9 cellular contexts compared by ENCODE assay signal in genomic region chr1:153506831-153507413, GRCh38. TPM values are rescaled to one million over a fixed set of nuclear protein-coding genes. Genes with fewer than 3 reads are reported as not detected.
DNase-seq lines count a peak whose midpoint lies in the region; ATAC-seq and TF ChIP-seq lines count a peak whose summit lies in the region.
"Had no signal": no experiment of that assay in that cellular context is flagged by ENCODE, and none has a peak within 500 bp of the region (broad histone marks: within the 10 kb centered on the region; RNA-seq: fewer than 3 reads in every experiment).

No MANE protein-coding gene starts in this region.

- peak; percentile 50 for ATAC-seq in HCT116
- ATAC-seq in naive thymus-derived CD4-positive, alpha-beta T cell, result no peak
- no peak for ATAC-seq in CD4-positive, alpha-beta T cell (ENCODE audit: poor library complexity)

- POLR2A ChIA-PET in HCT116 (lab: Charles Lee), result interaction anchor here (1.3 to 1.5 kb wide), 3 partner anchors 45 to 221 kb away, joined by 3 to 4 read pairs (median 3); partner anchors contain the start of gene INTS3
- POLR2A ChIA-PET in naive thymus-derived CD4-positive, alpha-beta T cell (lab: Charles Lee), result interaction anchor here (0.6 kb wide), 1 partner anchor 12 kb away, joined by 3 read pairs; no protein-coding TSS in a partner anchor
- POLR2A ChIA-PET in CD4-positive, alpha-beta T cell (lab: Charles Lee), result no interaction called here
- POLR2A ChIA-PET in CD4-positive, alpha-beta memory T cell (lab: Charles Lee; ENCODE audit: partially characterized antibody), result interaction anchor here (1.0 kb wide), 1 partner anchor 62 kb away, joined by 3 read pairs; no protein-coding TSS in a partner anchor

- no peak overlapping the region for H3K27ac Mint-ChIP-seq in naive thymus-derived CD4-positive, alpha-beta T cell
- H3K27ac Mint-ChIP-seq in CD4-positive, alpha-beta T cell, result no peak overlapping the region
- H3K27ac Mint-ChIP-seq in CD4-positive, alpha-beta memory T cell, result no peak overlapping the region

- H2AFZ ChIP-seq in HCT116 (ENCODE audit: low read depth, low read length, poor library complexity, severe bottlenecking), result no peak overlapping the region

- intact Hi-C loops in HCT116 (cut with micrococcal nuclease) (loop anchor here (5.0 kb wide), 1 partner anchor 480 kb away; the partner anchor contains the start of gene RAB13), breast epithelium (cut with DNase I; ENCODE audit: low total_unique reads) (no loop called here), stomach (cut with DNase I; ENCODE audit: low total_unique reads) (no loop called here)
- intact Hi-C loops in naive thymus-derived CD4-positive, alpha-beta T cell (cut with micrococcal nuclease), result no loop called here
- intact Hi-C loops in CD4-positive, alpha-beta T cell (cut with DNase I, micrococcal nuclease), result no loop called here
- intact Hi-C loops in CD4-positive, alpha-beta memory T cell (cut with micrococcal nuclease), result no loop called here

- H3K4me2 ChIP-seq in HCT116 (ENCODE audit: low read length), result peak overlapping the region; percentile 65

- no peak for TF ChIP-seq EP300 in stomach (IDR thresholded peaks at IDR 0.05)

- 50 to 64% (median 58%) methylated on average over 7 of the region's 7 CpGs for WGBS in stomach, 5 donors

- RAD21 ChIA-PET in HCT116 (lab: Charles Lee; ENCODE audit: low non-redundant PET in 1 of 2, low total read pairs in 2 of 2, uncharacterized antibody in 2 of 2, unreplicated experiment in 2 of 2), result interaction anchor here in 1 of 2 experiments (0.9 kb wide), 1 partner anchor 61 kb away, joined by 3 read pairs; no protein-coding TSS in a partner anchor

- H3K4me1 ChIP-seq in HCT116 (ENCODE audit: control insufficient read depth in 1 of 2, insufficient read depth in 2 of 2, low read length in 2 of 2) (peaks cover 17 to 58% of the 10 kb centered on the region in 2 experiments), breast epithelium (peaks cover 0 to 9% of the 10 kb centered on the region in 2 donors), stomach (peaks cover 4 to 25% (median 15%) of the 10 kb centered on the region in 4 donors)
- H3K4me1 ChIP-seq in naive thymus-derived CD4-positive, alpha-beta T cell (ENCODE audit: control insufficient read depth in 2 of 2, insufficient read depth in 2 of 2, low read length in 2 of 2), result peaks cover 3 to 4% of the 10 kb centered on the region in 2 donors
- no peaks in the 10 kb centered on the region for H3K4me1 ChIP-seq in CD4-positive, alpha-beta memory T cell (ENCODE audit: insufficient read depth, low read length)

- H3K27me3 ChIP-seq in HCT116 (ENCODE audit: insufficient read depth, low read length) (no peaks in the 10 kb centered on the region), breast epithelium (no peaks in the 10 kb centered on the region), stomach (no peaks in the 10 kb centered on the region)
- no peaks in the 10 kb centered on the region for H3K27me3 ChIP-seq in naive thymus-derived CD4-positive, alpha-beta T cell (ENCODE audit: control insufficient read depth in 2 of 2, insufficient read depth in 2 of 2, low read length in 2 of 2)
- no peaks in the 10 kb centered on the region for H3K27me3 ChIP-seq in CD4-positive, alpha-beta T cell (ENCODE audit: control insufficient read depth, insufficient read depth, low read length)
- no peaks in the 10 kb centered on the region for H3K27me3 ChIP-seq in CD4-positive, alpha-beta memory T cell (ENCODE audit: insufficient read depth, low read length)

- TF ChIP-seq CTCF in HCT116 (IDR thresholded peaks at IDR 0.05 in 2 of 3, conservative IDR thresholded peaks at IDR 0.05 in 1 of 3; ENCODE audit: borderline replicate concordance in 1 of 3, insufficient read depth in 1 of 3, low read depth in 2 of 3, low read length in 2 of 3) (no peak), breast epithelium (IDR thresholded peaks at IDR 0.05) (no peak), stomach (IDR thresholded peaks at IDR 0.05) (no peak)
- no peak for TF ChIP-seq CTCF in CD4-positive, alpha-beta T cell (IDR thresholded peaks at IDR 0.05)

- H3K9me3 Mint-ChIP-seq in naive thymus-derived CD4-positive, alpha-beta T cell, result peaks cover 0 to 1% (median 0%) of the 10 kb centered on the region in 11 donors
- H3K9me3 Mint-ChIP-seq in CD4-positive, alpha-beta T cell, result no peaks in the 10 kb centered on the region
- H3K9me3 Mint-ChIP-seq in CD4-positive, alpha-beta memory T cell, result no peaks in the 10 kb centered on the region

- H3K4me1 Mint-ChIP-seq in naive thymus-derived CD4-positive, alpha-beta T cell, result peaks cover 0 to 15% (median 5%) of the 10 kb centered on the region in 7 donors
- peaks cover 8% of the 10 kb centered on the region for H3K4me1 Mint-ChIP-seq in CD4-positive, alpha-beta T cell (ENCODE audit: low read depth)
- H3K4me1 Mint-ChIP-seq in CD4-positive, alpha-beta memory T cell, result peaks cover 3 to 6% (median 5%) of the 10 kb centered on the region in 4 donors

- TF ChIP-seq RAD21 in HCT116 (IDR thresholded peaks at IDR 0.05; ENCODE audit: low read depth), result no peak

- H3K27ac ChIP-seq in HCT116 (ENCODE audit: low read depth, low read length) (peak overlapping the region; percentile 23), breast epithelium (peak overlapping the region; percentile 77 to 86), stomach (peak overlapping the region; percentile 59 to 82 (median 72))
- no peak overlapping the region for H3K27ac ChIP-seq in naive thymus-derived CD4-positive, alpha-beta T cell (ENCODE audit: low read depth, low read length)
- H3K27ac ChIP-seq in CD4-positive, alpha-beta T cell (ENCODE audit: low read depth, low read length), result no peak overlapping the region
- H3K27ac ChIP-seq in CD4-positive, alpha-beta memory T cell (ENCODE audit: low read depth, low read length), result no peak overlapping the region

- no peak overlapping the region for H3K4me3 Mint-ChIP-seq in naive thymus-derived CD4-positive, alpha-beta T cell
- no peak overlapping the region for H3K4me3 Mint-ChIP-seq in CD4-positive, alpha-beta T cell
- no peak overlapping the region for H3K4me3 Mint-ChIP-seq in CD4-positive, alpha-beta memory T cell

- no peaks in the 10 kb centered on the region for H3K9me3 ChIP-seq in HCT116 (ENCODE audit: control insufficient read depth in 1 of 2, insufficient read depth in 1 of 2, low read depth in 1 of 2, low read length in 2 of 2)
- no peaks in the 10 kb centered on the region for H3K9me3 ChIP-seq in breast epithelium
- no peaks in the 10 kb centered on the region for H3K9me3 ChIP-seq in stomach
- no peaks in the 10 kb centered on the region for H3K9me3 ChIP-seq in naive thymus-derived CD4-positive, alpha-beta T cell (ENCODE audit: control insufficient read depth in 2 of 3, low read length in 3 of 3)
- no peaks in the 10 kb centered on the region for H3K9me3 ChIP-seq in CD4-positive, alpha-beta T cell (ENCODE audit: control insufficient read depth, low read length)
- no peaks in the 10 kb centered on the region for H3K9me3 ChIP-seq in CD4-positive, alpha-beta memory T cell (ENCODE audit: control insufficient read depth in 1 of 2, low read length in 2 of 2)

- no peak for DNase-seq in HCT116 (ENCODE audit: low read depth, low spot score)
- peak in 1 of 2 donors; percentile 77 for DNase-seq in breast epithelium (ENCODE audit: low spot score in 2 of 2)
- DNase-seq in left kidney (ENCODE audit: low read depth, low spot score), result peak; percentile 79
- DNase-seq in stomach, result peak; percentile 52
- no peak for DNase-seq in naive thymus-derived CD4-positive, alpha-beta T cell
- no peak for DNase-seq in HuH-7 (ENCODE audit: low spot score)
- no peak for DNase-seq in CD4-positive, alpha-beta T cell
- DNase-seq in CD4-positive, alpha-beta memory T cell, result no peak
- DNase-seq: NCI-H2171 had no signal

- no TSS peak for BruUV-seq in HCT116 (replicated peaks; lab: Mats Ljungman, UMichigan)

- H3K4me3 ChIP-seq in HCT116 (replicated peaks in 1 of 2; ENCODE audit: low read depth in 1 of 2, low read length in 2 of 2), result peak overlapping the region in 1 of 2 experiments; percentile 28; a peak in 1 of 4 replicates
- peak overlapping the region in 2 of 3 donors; percentile 1 to 9 for H3K4me3 ChIP-seq in breast epithelium
- H3K4me3 ChIP-seq in stomach, result no peak overlapping the region
- no peak overlapping the region for H3K4me3 ChIP-seq in naive thymus-derived CD4-positive, alpha-beta T cell (ENCODE audit: low read length)
- H3K4me3 ChIP-seq in CD4-positive, alpha-beta memory T cell (ENCODE audit: low read length in 2 of 2), result no peak overlapping the region

- no peaks in the 10 kb centered on the region for H3K36me3 Mint-ChIP-seq in naive thymus-derived CD4-positive, alpha-beta T cell
- no peaks in the 10 kb centered on the region for H3K36me3 Mint-ChIP-seq in CD4-positive, alpha-beta T cell (ENCODE audit: low read depth)
- no peaks in the 10 kb centered on the region for H3K36me3 Mint-ChIP-seq in CD4-positive, alpha-beta memory T cell

- peak overlapping the region; percentile 47 for H3K9ac ChIP-seq in HCT116 (ENCODE audit: low read length)

- peaks cover 0 to 3% (median 2%) of the 10 kb centered on the region in 5 donors for H3K27me3 Mint-ChIP-seq in naive thymus-derived CD4-positive, alpha-beta T cell
- H3K27me3 Mint-ChIP-seq in CD4-positive, alpha-beta T cell, result no peaks in the 10 kb centered on the region
- no peaks in the 10 kb centered on the region for H3K27me3 Mint-ChIP-seq in CD4-positive, alpha-beta memory T cell

- no peaks in the 10 kb centered on the region for H3K79me2 ChIP-seq in HCT116 (ENCODE audit: insufficient read depth, low read length)

- CTCF ChIA-PET in HCT116 (lab: Charles Lee), result interaction anchor here (0.8 to 1.8 kb wide), 5 partner anchors 9 to 154 kb away, joined by 3 to 4 read pairs (median 4); partner anchors contain the start of gene S100A13
- CTCF ChIA-PET in naive thymus-derived CD4-positive, alpha-beta T cell (lab: Charles Lee), result interaction anchor here (0.8 to 5.3 kb wide), 2 partner anchors 25 to 64 kb away, joined by 3 to 119 read pairs; no protein-coding TSS in a partner anchor
- CTCF ChIA-PET in CD4-positive, alpha-beta T cell (lab: Charles Lee), result no interaction called here
- CTCF ChIA-PET in CD4-positive, alpha-beta memory T cell (lab: Charles Lee; ENCODE audit: partially characterized antibody), result interaction anchor here (0.8 to 12.4 kb wide), 7 partner anchors 12 to 110 kb away, joined by 3 to 243 read pairs (median 11); partner anchors contain the start of genes S100A14 and S100A2

- no peaks in the 10 kb centered on the region for H3K36me3 ChIP-seq in HCT116 (ENCODE audit: control insufficient read depth in 1 of 2, insufficient read depth in 2 of 2, low read length in 2 of 2)
- H3K36me3 ChIP-seq in breast epithelium, result no peaks in the 10 kb centered on the region
- H3K36me3 ChIP-seq in stomach, result no peaks in the 10 kb centered on the region
- no peaks in the 10 kb centered on the region for H3K36me3 ChIP-seq in naive thymus-derived CD4-positive, alpha-beta T cell (ENCODE audit: control insufficient read depth in 2 of 3, insufficient read depth in 3 of 3, low read length in 3 of 3)
- no peaks in the 10 kb centered on the region for H3K36me3 ChIP-seq in CD4-positive, alpha-beta memory T cell (ENCODE audit: insufficient read depth, low read length)

- no peaks in the 10 kb centered on the region for H3K9me2 ChIP-seq in HCT116 (ENCODE audit: insufficient read depth)

- no peak for TF ChIP-seq POLR2A in HCT116 (IDR thresholded peaks at IDR 0.05; ENCODE audit: borderline replicate concordance, extremely low read depth, insufficient read depth, insufficient read length)
- no peak for TF ChIP-seq POLR2A in breast epithelium (IDR thresholded peaks at IDR 0.05)
- no peak for TF ChIP-seq POLR2A in stomach (IDR thresholded peaks at IDR 0.05)

- no peaks in the 10 kb centered on the region for H4K20me1 ChIP-seq in HCT116 (ENCODE audit: insufficient read depth)

RNA-seq across cellular contexts. Expression of gene S100A6, which starts 28.9 kb away (rescaled TPM):
- 1,633 TPM for total RNA-seq in HCT116 (2021; ENCODE audit: unreplicated experiment)
- 3,046 and 3,157 TPM in 2 replicates for polyA plus RNA-seq in HCT116 (2012)
- total RNA-seq in breast epithelium, result 100 to 1,000 TPM; 351 to 861 (median 423) TPM
- 100 to 1,000 TPM; 154 to 680 (median 330) TPM for total RNA-seq in stomach
- polyA plus RNA-seq in stomach, result 1,000 to 10,000 TPM; 1,447 to 2,520 (median 1,620) TPM
- total RNA-seq in naive thymus-derived CD4-positive, alpha-beta T cell, result 100 to 1,000 TPM; 178 to 433 (median 201) TPM
- polyA plus RNA-seq in naive thymus-derived CD4-positive, alpha-beta T cell, result 100 to 1,000 TPM; 424 to 568 TPM
- total RNA-seq in CD4-positive, alpha-beta T cell, result 100 to 1,000 TPM; 172 to 175 TPM
- total RNA-seq in CD4-positive, alpha-beta memory T cell, result 100 to 1,000 TPM; 342 to 356 TPM
- polyA plus RNA-seq in CD4-positive, alpha-beta memory T cell, result 100 to 1,000 TPM; 848 to 918 TPM

RNA-seq across cellular contexts. Expression of gene S100A5, which starts 33.8 kb away (rescaled TPM):
- total RNA-seq in HCT116 (2021; ENCODE audit: unreplicated experiment) (6.0 TPM), breast epithelium (not detected), stomach (not detected)
- 4.3 and 5.1 TPM in 2 replicates for polyA plus RNA-seq in HCT116 (2012)
- polyA plus RNA-seq in stomach, result not detected
- 1 to 10 TPM in 2 of 5 experiments, under 1 TPM in 1, not detected in 2; 0.78 to 2.0 (median 1.2) TPM for total RNA-seq in naive thymus-derived CD4-positive, alpha-beta T cell
- polyA plus RNA-seq in naive thymus-derived CD4-positive, alpha-beta T cell, result 1 to 10 TPM in 1 of 2 donors, under 1 TPM in 1; 0.91 to 1.5 TPM
- 1 to 10 TPM in 1 of 2 experiments, under 1 TPM in 1; 0.80 to 1.3 TPM for total RNA-seq in CD4-positive, alpha-beta T cell
- total RNA-seq in CD4-positive, alpha-beta memory T cell, result 1 to 10 TPM in 1 of 2 experiments, under 1 TPM in 1; 0.93 to 1.8 TPM
- 1 to 10 TPM in 1 of 2 donors, not detected in 1; 1.5 TPM for polyA plus RNA-seq in CD4-positive, alpha-beta memory T cell

RNA-seq across cellular contexts. Expression of gene S100A4, which starts 38.7 kb away (rescaled TPM):
- total RNA-seq in HCT116 (2021; ENCODE audit: unreplicated experiment) (384 TPM), breast epithelium (1,000 to 10,000 TPM in 1 of 3 donors, 100 to 1,000 TPM in 2; 177 to 1,015 (median 198) TPM), stomach (10 to 100 TPM in 4 of 5 donors, 1 to 10 TPM in 1; 9.9 to 53.3 (median 19.4) TPM)
- polyA plus RNA-seq in HCT116 (2012), result 374 and 390 TPM in 2 replicates
- polyA plus RNA-seq in stomach, result 100 to 1,000 TPM; 145 to 541 (median 274) TPM
- 100 to 1,000 TPM in 3 of 5 experiments, 10 to 100 TPM in 2; 54.0 to 766 (median 204) TPM for total RNA-seq in naive thymus-derived CD4-positive, alpha-beta T cell
- polyA plus RNA-seq in naive thymus-derived CD4-positive, alpha-beta T cell, result 100 to 1,000 TPM; 259 to 359 TPM
- total RNA-seq in CD4-positive, alpha-beta T cell, result 100 to 1,000 TPM; 297 to 299 TPM
- total RNA-seq in CD4-positive, alpha-beta memory T cell, result 100 to 1,000 TPM; 329 to 346 TPM
- 1,000 to 10,000 TPM; 2,886 to 3,815 TPM for polyA plus RNA-seq in CD4-positive, alpha-beta memory T cell

RNA-seq across cellular contexts. Expression of gene S100A3, which starts 42.1 kb away (rescaled TPM):
- 4.2 TPM for total RNA-seq in HCT116 (2021; ENCODE audit: unreplicated experiment)
- polyA plus RNA-seq in HCT116 (2012), result 5.2 and 7.9 TPM in 2 replicates
- total RNA-seq in breast epithelium, result 1 to 10 TPM in 2 of 3 donors, under 1 TPM in 1; 0.44 to 2.6 (median 2.2) TPM
- not detected for total RNA-seq in stomach
- 10 to 100 TPM in 1 of 3 donors, 1 to 10 TPM in 2; 2.6 to 15.0 (median 5.4) TPM for polyA plus RNA-seq in stomach
- total RNA-seq in naive thymus-derived CD4-positive, alpha-beta T cell, result not detected
- not detected for polyA plus RNA-seq in naive thymus-derived CD4-positive, alpha-beta T cell
- total RNA-seq in CD4-positive, alpha-beta T cell, result not detected
- not detected for total RNA-seq in CD4-positive, alpha-beta memory T cell
- not detected for polyA plus RNA-seq in CD4-positive, alpha-beta memory T cell

RNA-seq across cellular contexts. Expression of gene S100A7, which starts 46.5 kb away (rescaled TPM):
- total RNA-seq in HCT116 (2021; ENCODE audit: unreplicated experiment), result not detected
- polyA plus RNA-seq in HCT116 (2012), result 0.29 TPM in 1 of 2 replicates, not detected in the other
- not detected for total RNA-seq in breast epithelium
- total RNA-seq in stomach, result not detected
- polyA plus RNA-seq in stomach, result 100 to 1,000 TPM in 1 of 3 donors, not detected in 2; 107 TPM
- not detected for total RNA-seq in naive thymus-derived CD4-positive, alpha-beta T cell
- polyA plus RNA-seq in naive thymus-derived CD4-positive, alpha-beta T cell, result not detected
- not detected for total RNA-seq in CD4-positive, alpha-beta T cell
- total RNA-seq in CD4-positive, alpha-beta memory T cell, result not detected
- polyA plus RNA-seq in CD4-positive, alpha-beta memory T cell, result not detected

Comparison
In these comparisons a context has a peak if more than half of its experiments do, and no peak if none do; other contexts are left out.
1. DNase-seq: peak in left kidney (single experiment) and stomach (single experiment); none in HCT116 (single experiment), naive thymus-derived CD4-positive, alpha-beta T cell (0 of 9), HuH-7 (single experiment), CD4-positive, alpha-beta T cell (0 of 10) and CD4-positive, alpha-beta memory T cell (0 of 5).
2. H3K27ac ChIP-seq: peak in HCT116 (single experiment), breast epithelium (2 of 2) and stomach (5 of 5); none in naive thymus-derived CD4-positive, alpha-beta T cell (single experiment), CD4-positive, alpha-beta T cell (single experiment) and CD4-positive, alpha-beta memory T cell (single experiment).
3. H3K4me3 ChIP-seq: peak in breast epithelium (2 of 3); none in stomach (0 of 4), naive thymus-derived CD4-positive, alpha-beta T cell (single experiment) and CD4-positive, alpha-beta memory T cell (0 of 2).